In genomic region chr15:68821898-68822380, GRCh38 we compare ENCODE assay signal across 8 cellular contexts. TPM values are rescaled to one million over a fixed set of nuclear protein-coding genes. Genes with fewer than 3 reads are reported as not detected.
DNase-seq lines count a peak whose midpoint lies in the region; ATAC-seq and TF ChIP-seq lines count a peak whose summit lies in the region.

No MANE protein-coding gene starts in this region.

- peak overlapping the region; percentile 80 for H3K9ac ChIP-seq in Karpas-422 (ENCODE audit: low read length)

- no peaks in the 10 kb centered on the region for H3K27me3 ChIP-seq in DOHH2 (ENCODE audit: control insufficient read depth, low read length)
- H3K27me3 ChIP-seq in Karpas-422 (ENCODE audit: low read length) = no peaks in the 10 kb centered on the region
- no peaks in the 10 kb centered on the region for H3K27me3 ChIP-seq in left lung
- no peaks in the 10 kb centered on the region for H3K27me3 ChIP-seq in thoracic aorta (replicated peaks; ENCODE audit: insufficient read depth)

- H3K36me3 ChIP-seq in DOHH2 (ENCODE audit: control insufficient read depth, low read length) (peaks cover 42% of the 10 kb centered on the region), Karpas-422 (ENCODE audit: insufficient read depth, low read length) (no peaks in the 10 kb centered on the region), left lung (no peaks in the 10 kb centered on the region), thoracic aorta (no peaks in the 10 kb centered on the region)

- DNase-seq in Karpas-422 (peak; percentile 47), left lung (no peak), thoracic aorta (ENCODE audit: low spot score) (no peak), foreskin melanocyte (no peak)
- peak; percentile 29 for DNase-seq in activated naive CD8-positive, alpha-beta T cell treated with anti-CD3 and anti-CD28 coated beads for 36 hours
- no peak for DNase-seq in effector CD4-positive, alpha-beta T cell

- peak overlapping the region; percentile 90 for H3K4me3 Mint-ChIP-seq in activated naive CD8-positive, alpha-beta T cell treated with anti-CD3 and anti-CD28 coated beads for 36 hours

- H3K27me3 Mint-ChIP-seq in activated naive CD8-positive, alpha-beta T cell treated with anti-CD3 and anti-CD28 coated beads for 36 hours = no peaks in the 10 kb centered on the region

- TF ChIP-seq CTCF in DOHH2 (IDR thresholded peaks at IDR 0.05; ENCODE audit: low read depth, low read length, poor library complexity, severe bottlenecking) (no peak), left lung (IDR thresholded peaks at IDR 0.05) (no peak), thoracic aorta (IDR thresholded peaks at IDR 0.05) (no peak)

- peaks cover 67% of the 10 kb centered on the region for H3K79me2 ChIP-seq in DOHH2 (ENCODE audit: control insufficient read depth, low read length)
- peaks cover 37% of the 10 kb centered on the region for H3K79me2 ChIP-seq in Karpas-422 (ENCODE audit: low read length)

- H3K4me1 Mint-ChIP-seq in activated naive CD8-positive, alpha-beta T cell treated with anti-CD3 and anti-CD28 coated beads for 36 hours = peaks cover 17% of the 10 kb centered on the region

- peaks cover 11% of the 10 kb centered on the region for H3K36me3 Mint-ChIP-seq in activated naive CD8-positive, alpha-beta T cell treated with anti-CD3 and anti-CD28 coated beads for 36 hours

- no peak overlapping the region for H3K27ac ChIP-seq in DOHH2 (ENCODE audit: low read depth, low read length)
- H3K27ac ChIP-seq in Karpas-422 (ENCODE audit: low read length) = no peak overlapping the region
- H3K27ac ChIP-seq in left lung = peak overlapping the region; percentile 98 to 99
- H3K27ac ChIP-seq in thoracic aorta = no peak overlapping the region

- ATAC-seq in left lung (no peak), thoracic aorta (ENCODE audit: insufficient number of reproducible peaks, low FRiP score, low read depth) (no peak), GM18498 (IDR thresholded peaks at IDR 0.05; ENCODE audit: unreplicated experiment) (no peak)

- H3K9me2 ChIP-seq in DOHH2 (replicated peaks; ENCODE audit: control insufficient read depth, low read length) = no peaks in the 10 kb centered on the region
- H3K9me2 ChIP-seq in Karpas-422 (replicated peaks; ENCODE audit: insufficient read depth, low read length) = no peaks in the 10 kb centered on the region

- H4K20me1 ChIP-seq in DOHH2 (ENCODE audit: control insufficient read depth, insufficient read depth, low read depth, low read length) (0 out of 2 replicates have a peak, but pooled peaks cover 4% of the 10 kb centered on the region), Karpas-422 (ENCODE audit: insufficient read depth, low read depth, low read length) (peaks cover 2% of the 10 kb centered on the region; the same call in 1 of the 2 replicates)

- H3F3A ChIP-seq in DOHH2 (ENCODE audit: control insufficient read depth, insufficient read depth) = peaks cover 10% of the 10 kb centered on the region; the same call in 1 of the 2 replicates

- no peaks in the 10 kb centered on the region for H3K9me3 Mint-ChIP-seq in activated naive CD8-positive, alpha-beta T cell treated with anti-CD3 and anti-CD28 coated beads for 36 hours

- intact Hi-C loops in left lung (cut with DNase I) = loop anchor here in 1 of 2 donors (10.0 kb wide), 1 partner anchor 47 kb away; no protein-coding TSS in a partner anchor

- H2AFZ ChIP-seq in Karpas-422 (ENCODE audit: low read length) = no peak overlapping the region

- H3K4me3 ChIP-seq in DOHH2 (ENCODE audit: low read length) (peak overlapping the region; percentile 97), Karpas-422 (ENCODE audit: low read length) (peak overlapping the region; percentile 95), left lung (peak overlapping the region; percentile 66 to 90), thoracic aorta (peak overlapping the region; percentile 98)

- peak overlapping the region; percentile 82 for H3K27ac Mint-ChIP-seq in activated naive CD8-positive, alpha-beta T cell treated with anti-CD3 and anti-CD28 coated beads for 36 hours

- H3K4me2 ChIP-seq in DOHH2 (ENCODE audit: low read length) (peak overlapping the region; percentile 75), Karpas-422 (ENCODE audit: low read depth, low read length, poor library complexity, severe bottlenecking) (peak overlapping the region; percentile 84)

- no peaks in the 10 kb centered on the region for H3K9me3 ChIP-seq in DOHH2 (ENCODE audit: control insufficient read depth, insufficient read depth, low read length)
- no peaks in the 10 kb centered on the region for H3K9me3 ChIP-seq in Karpas-422 (ENCODE audit: low read length)
- H3K9me3 ChIP-seq in left lung = no peaks in the 10 kb centered on the region
- no peaks in the 10 kb centered on the region for H3K9me3 ChIP-seq in thoracic aorta

- H3K4me1 ChIP-seq in DOHH2 (ENCODE audit: control insufficient read depth, low read length) = peaks cover 22% of the 10 kb centered on the region
- H3K4me1 ChIP-seq in Karpas-422 (ENCODE audit: low read length) = peaks cover 14% of the 10 kb centered on the region
- H3K4me1 ChIP-seq in left lung = peaks cover 7 to 18% of the 10 kb centered on the region in 2 donors
- H3K4me1 ChIP-seq in thoracic aorta (ENCODE audit: control insufficient read depth in 1 of 2, low read depth in 2 of 2) = peaks cover 5 to 6% of the 10 kb centered on the region in 2 donors

RNA-seq across cellular contexts. Expression of gene ANP32A, which starts 1.2 kb away (rescaled TPM):
- total RNA-seq in Karpas-422 (2014; rRNA removed; shearing (Covaris generic); ENCODE audit: low replicate concordance) = 99.5 and 184 TPM in 2 replicates
- 100 to 1,000 TPM; 277 to 295 TPM for total RNA-seq in activated naive CD8-positive, alpha-beta T cell treated with anti-CD3 and anti-CD28 coated beads for 36 hours
- 100 to 1,000 TPM; 111 to 127 TPM for total RNA-seq in left lung
- 10 to 100 TPM; 46.0 to 54.2 TPM for total RNA-seq in thoracic aorta

Comparison
In these comparisons a context has a peak if more than half of its experiments do, and no peak if none do; other contexts are left out.
1. H3K27ac ChIP-seq: peak in left lung (2 of 2); none in DOHH2 (single experiment), Karpas-422 (single experiment) and thoracic aorta (0 of 2).
2. DNase-seq: peak in Karpas-422 (single experiment) and activated naive CD8-positive, alpha-beta T cell treated with anti-CD3 and anti-CD28 coated beads for 36 hours (single experiment); none in left lung (0 of 2), thoracic aorta (single experiment), foreskin melanocyte (single experiment) and effector CD4-positive, alpha-beta T cell (single experiment).
3. Peak in every context shown above with its lines, with median percentiles within 50 percentile points of each other: H3K4me3 ChIP-seq.